Comparison of ENCODE assay signal across 9 cellular contexts in the genomic region with DNA sequence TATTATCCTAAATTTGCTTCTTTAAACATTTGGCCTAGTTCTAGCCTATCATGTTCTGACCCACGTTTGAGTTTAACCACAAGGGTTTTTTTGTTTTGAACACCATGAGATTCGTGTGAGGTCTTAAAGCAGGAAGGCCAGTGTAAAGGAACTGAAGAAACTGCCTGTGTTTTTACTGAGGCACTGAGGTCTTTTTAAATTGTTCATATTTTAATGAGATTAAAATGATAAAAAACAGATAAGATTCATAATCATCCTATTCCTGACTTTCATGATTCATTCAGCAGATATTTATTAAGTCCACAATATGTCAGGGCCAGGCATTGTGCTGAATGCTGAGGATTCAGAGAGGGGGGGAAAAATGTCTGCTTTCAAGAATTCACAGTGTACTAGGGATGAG. TPM values are rescaled to one million over a fixed set of nuclear protein-coding genes. Genes with fewer than 3 reads are reported as not detected.
DNase-seq lines count a peak whose midpoint lies in the region; ATAC-seq and TF ChIP-seq lines count a peak whose summit lies in the region.
"Had no signal": no experiment of that assay in that cellular context is flagged by ENCODE, and none has a peak within 500 bp of the region (broad histone marks: within the 10 kb centered on the region; RNA-seq: fewer than 3 reads in every experiment).

No MANE protein-coding gene starts in this region.

- H3K4me3 ChIP-seq in ACC112 (ENCODE audit: low read depth, low read length) (peak overlapping the region; percentile 83), SK-N-SH (ENCODE audit: low read depth in 2 of 2, low read length in 1 of 2) (no peak overlapping the region; a peak in 1 of 4 replicates)
- H3K4me3 ChIP-seq: sigmoid colon had no signal

- H2AFZ ChIP-seq in ACC112 (ENCODE audit: low read length, unreplicated experiment) = no peak overlapping the region
- no peak overlapping the region for H2AFZ ChIP-seq in SK-N-SH (ENCODE audit: low read depth)

- no peaks in the 10 kb centered on the region for H3K36me3 ChIP-seq in ACC112 (ENCODE audit: insufficient read depth, low read length)
- H3K36me3 ChIP-seq in SK-N-SH (replicated peaks in 1 of 2; ENCODE audit: control insufficient read depth in 1 of 2, insufficient read depth in 2 of 2, low read length in 1 of 2) = peaks cover 0 to 9% of the 10 kb centered on the region in 2 experiments
- H3K36me3 ChIP-seq: sigmoid colon had no signal

- no peaks in the 10 kb centered on the region for H3K9me2 ChIP-seq in SK-N-SH

- H3F3A ChIP-seq in SK-N-SH (replicated peaks; ENCODE audit: insufficient read depth) = peaks cover 16% of the 10 kb centered on the region

- peak overlapping the region; percentile 18; the same call in 1 of the 2 replicates for H3K9ac ChIP-seq in SK-N-SH

- CTCF ChIA-PET in SK-N-SH (lab: Yijun Ruan, JAX) = no interaction called here

- H3K4me1 ChIP-seq in ACC112 (ENCODE audit: control insufficient read depth, insufficient read depth, low read length, unreplicated experiment) (peaks cover 40% of the 10 kb centered on the region), SK-N-SH (ENCODE audit: control insufficient read depth in 1 of 2, insufficient read depth in 2 of 2, low read depth in 1 of 2, low read length in 1 of 2) (peaks cover 0 to 2% of the 10 kb centered on the region in 2 experiments; a peak in 3 of 4 replicates), foreskin keratinocyte (peaks cover 11% of the 10 kb centered on the region)

- TF ChIP-seq RAD21 in SK-N-SH (IDR thresholded peaks at IDR 0.05; ENCODE audit: low read length) = no peak

- DNase-seq in SK-N-SH (no peak), foreskin keratinocyte (no peak), NCI-H1092 (lab: John Stamatoyannopoulos, UW) (no peak), GM19238 (ENCODE audit: insufficient read length, low spot score) (no peak)
- no peak for DNase-seq in activated CD4-positive, alpha-beta T cell treated with anti-CD3 and anti-CD28 coated beads for 4 hours
- DNase-seq: sigmoid colon had no signal

- H3K27ac ChIP-seq in ACC112 (ENCODE audit: low read depth, low read length) (peak overlapping the region; percentile 92), SK-N-SH (ENCODE audit: low read depth in 2 of 2, low read length in 1 of 2) (peak overlapping the region; percentile 53 to 69; a peak in 3 of 4 replicates), foreskin keratinocyte (peak overlapping the region; percentile 62)

- H3K4me2 ChIP-seq in SK-N-SH = peak overlapping the region; percentile 71; the same call in 1 of the 2 replicates

- H4K20me1 ChIP-seq in SK-N-SH (ENCODE audit: insufficient read depth) = peaks cover 19% of the 10 kb centered on the region

- 0 out of 4 replicates have a peak, but pooled peaks of 1 of the 2 experiments have one; percentile 44 for TF ChIP-seq EP300 in SK-N-SH (IDR thresholded peaks at IDR 0.05; ENCODE audit: borderline replicate concordance in 1 of 2, low read depth in 1 of 2, low read length in 1 of 2)

- WGBS in SK-N-SH (ENCODE audit: low lambda C conversion rate) = 2% methylated on average over 2 of the region's 2 CpGs

- POLR2A ChIA-PET in SK-N-SH (lab: Yijun Ruan, JAX) = no interaction called here

- TF ChIP-seq CTCF in SK-N-SH (IDR thresholded peaks at IDR 0.05) (no peak), foreskin keratinocyte (conservative IDR thresholded peaks at IDR 0.05) (no peak)

- H3K27me3 ChIP-seq in ACC112 (ENCODE audit: insufficient read depth, low read length) (no peaks in the 10 kb centered on the region), SK-N-SH (ENCODE audit: insufficient read depth) (no peaks in the 10 kb centered on the region; the same call in 1 of the 2 replicates), foreskin keratinocyte (no peaks in the 10 kb centered on the region)
- H3K27me3 ChIP-seq: sigmoid colon had no signal

- no peaks in the 10 kb centered on the region for H3K9me3 ChIP-seq in SK-N-SH
- H3K9me3 ChIP-seq: sigmoid colon had no signal

- H3K79me2 ChIP-seq in ACC112 (ENCODE audit: control insufficient read depth, insufficient read depth, low read length, unreplicated experiment) = peaks cover 74% of the 10 kb centered on the region
- H3K79me2 ChIP-seq in SK-N-SH (ENCODE audit: insufficient read depth) = peaks cover 62% of the 10 kb centered on the region

- ATAC-seq in GM19035 (IDR thresholded peaks at IDR 0.05; ENCODE audit: unreplicated experiment) (peak; percentile 26), foreskin keratinocyte (no peak), GM21723 (IDR thresholded peaks at IDR 0.05; ENCODE audit: unreplicated experiment) (no peak)

TF ChIP-seq in SK-N-SH, 30 proteins besides CTCF, POLR2A, EP300 and RAD21 (continues in another document):
- TF ChIP-seq RXRA (IDR thresholded peaks at IDR 0.05; ENCODE audit: borderline replicate concordance, low read depth) = 0 out of 2 replicates have a peak, but pooled peaks have one; percentile 8
- no peak; the same call in 1 of the 2 replicates for TF ChIP-seq MEF2A (IDR thresholded peaks at IDR 0.05; ENCODE audit: borderline replicate concordance, low read depth)
- TF ChIP-seq POLR2AphosphoS5 (IDR thresholded peaks at IDR 0.05; ENCODE audit: low read depth, low read length) = 0 out of 2 replicates have a peak, but pooled peaks have one; percentile 19
- no peak for TF ChIP-seq MXI1 (IDR thresholded peaks at IDR 0.05; ENCODE audit: low read depth, low read length)
- TF ChIP-seq TEAD4 (IDR thresholded peaks at IDR 0.05; ENCODE audit: borderline replicate concordance, insufficient read depth) = peak; percentile 61; the same call in 1 of the 2 replicates
- no peak for TF ChIP-seq EZH2phosphoT487 (IDR thresholded peaks at IDR 0.05; ENCODE audit: borderline replicate concordance, low read depth)
- TF ChIP-seq TCF12 (IDR thresholded peaks at IDR 0.05) = peak; percentile 79
- TF ChIP-seq FOSL2 (IDR thresholded peaks at IDR 0.05; ENCODE audit: borderline replicate concordance, low read depth) = peak; percentile 68; the same call in 1 of the 2 replicates
- no peak for TF ChIP-seq RCOR1 (IDR thresholded peaks at IDR 0.05; ENCODE audit: low read length)
- TF ChIP-seq FOXM1 (IDR thresholded peaks at IDR 0.05; ENCODE audit: low read depth) = no peak
- TF ChIP-seq SMC3 (IDR thresholded peaks at IDR 0.05; ENCODE audit: low read depth, low read length) = no peak
- TF ChIP-seq, protein P1, sequence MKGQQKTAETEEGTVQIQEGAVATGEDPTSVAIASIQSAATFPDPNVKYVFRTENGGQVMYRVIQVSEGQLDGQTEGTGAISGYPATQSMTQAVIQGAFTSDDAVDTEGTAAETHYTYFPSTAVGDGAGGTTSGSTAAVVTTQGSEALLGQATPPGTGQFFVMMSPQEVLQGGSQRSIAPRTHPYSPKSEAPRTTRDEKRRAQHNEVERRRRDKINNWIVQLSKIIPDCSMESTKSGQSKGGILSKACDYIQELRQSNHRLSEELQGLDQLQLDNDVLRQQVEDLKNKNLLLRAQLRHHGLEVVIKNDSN (IDR thresholded peaks at IDR 0.05; ENCODE audit: borderline replicate concordance, low read depth) = no peak
- TF ChIP-seq JUND (IDR thresholded peaks at IDR 0.05) = peak; percentile 76
- TF ChIP-seq, protein P2, sequence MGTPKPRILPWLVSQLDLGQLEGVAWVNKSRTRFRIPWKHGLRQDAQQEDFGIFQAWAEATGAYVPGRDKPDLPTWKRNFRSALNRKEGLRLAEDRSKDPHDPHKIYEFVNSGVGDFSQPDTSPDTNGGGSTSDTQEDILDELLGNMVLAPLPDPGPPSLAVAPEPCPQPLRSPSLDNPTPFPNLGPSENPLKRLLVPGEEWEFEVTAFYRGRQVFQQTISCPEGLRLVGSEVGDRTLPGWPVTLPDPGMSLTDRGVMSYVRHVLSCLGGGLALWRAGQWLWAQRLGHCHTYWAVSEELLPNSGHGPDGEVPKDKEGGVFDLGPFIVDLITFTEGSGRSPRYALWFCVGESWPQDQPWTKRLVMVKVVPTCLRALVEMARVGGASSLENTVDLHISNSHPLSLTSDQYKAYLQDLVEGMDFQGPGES (IDR thresholded peaks at IDR 0.05; ENCODE audit: low read depth, low read length) = no peak
- TF ChIP-seq, protein P3, sequence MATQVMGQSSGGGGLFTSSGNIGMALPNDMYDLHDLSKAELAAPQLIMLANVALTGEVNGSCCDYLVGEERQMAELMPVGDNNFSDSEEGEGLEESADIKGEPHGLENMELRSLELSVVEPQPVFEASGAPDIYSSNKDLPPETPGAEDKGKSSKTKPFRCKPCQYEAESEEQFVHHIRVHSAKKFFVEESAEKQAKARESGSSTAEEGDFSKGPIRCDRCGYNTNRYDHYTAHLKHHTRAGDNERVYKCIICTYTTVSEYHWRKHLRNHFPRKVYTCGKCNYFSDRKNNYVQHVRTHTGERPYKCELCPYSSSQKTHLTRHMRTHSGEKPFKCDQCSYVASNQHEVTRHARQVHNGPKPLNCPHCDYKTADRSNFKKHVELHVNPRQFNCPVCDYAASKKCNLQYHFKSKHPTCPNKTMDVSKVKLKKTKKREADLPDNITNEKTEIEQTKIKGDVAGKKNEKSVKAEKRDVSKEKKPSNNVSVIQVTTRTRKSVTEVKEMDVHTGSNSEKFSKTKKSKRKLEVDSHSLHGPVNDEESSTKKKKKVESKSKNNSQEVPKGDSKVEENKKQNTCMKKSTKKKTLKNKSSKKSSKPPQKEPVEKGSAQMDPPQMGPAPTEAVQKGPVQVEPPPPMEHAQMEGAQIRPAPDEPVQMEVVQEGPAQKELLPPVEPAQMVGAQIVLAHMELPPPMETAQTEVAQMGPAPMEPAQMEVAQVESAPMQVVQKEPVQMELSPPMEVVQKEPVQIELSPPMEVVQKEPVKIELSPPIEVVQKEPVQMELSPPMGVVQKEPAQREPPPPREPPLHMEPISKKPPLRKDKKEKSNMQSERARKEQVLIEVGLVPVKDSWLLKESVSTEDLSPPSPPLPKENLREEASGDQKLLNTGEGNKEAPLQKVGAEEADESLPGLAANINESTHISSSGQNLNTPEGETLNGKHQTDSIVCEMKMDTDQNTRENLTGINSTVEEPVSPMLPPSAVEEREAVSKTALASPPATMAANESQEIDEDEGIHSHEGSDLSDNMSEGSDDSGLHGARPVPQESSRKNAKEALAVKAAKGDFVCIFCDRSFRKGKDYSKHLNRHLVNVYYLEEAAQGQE (IDR thresholded peaks at IDR 0.05; ENCODE audit: low read depth, low read length) = no peak
- TF ChIP-seq FOXJ3 (CRISPR knock-in tag; IDR thresholded peaks at IDR 0.05) = no peak
- TF ChIP-seq TAF1 (IDR thresholded peaks at IDR 0.05; ENCODE audit: borderline replicate concordance, low read depth, low read length) = no peak
- TF ChIP-seq SIN3A (IDR thresholded peaks at IDR 0.05; ENCODE audit: borderline replicate concordance, low read depth, low read length) = no peak

RNA-seq across cellular contexts. Expression of a gene that starts 3.2 kb away (rescaled TPM):
- 14.3 and 20.8 TPM in 2 replicates for polyA plus RNA-seq in SK-N-SH (2012; rRNA removed)
- polyA plus RNA-seq in SK-N-SH (2012; cell fraction: cytosol; rRNA removed) = 21.6 and 24.3 TPM in 2 replicates
- 10.5 and 22.1 TPM in 2 replicates for polyA plus RNA-seq in SK-N-SH (2012; cell fraction: nucleus; rRNA removed)
- total RNA-seq in foreskin keratinocyte = 30.5 and 34.6 TPM in 2 replicates
- polyA plus RNA-seq in foreskin keratinocyte = 10.8 and 11.0 TPM in 2 replicates
